ENCODE assay signal across 17 cellular contexts in the genomic region with DNA sequence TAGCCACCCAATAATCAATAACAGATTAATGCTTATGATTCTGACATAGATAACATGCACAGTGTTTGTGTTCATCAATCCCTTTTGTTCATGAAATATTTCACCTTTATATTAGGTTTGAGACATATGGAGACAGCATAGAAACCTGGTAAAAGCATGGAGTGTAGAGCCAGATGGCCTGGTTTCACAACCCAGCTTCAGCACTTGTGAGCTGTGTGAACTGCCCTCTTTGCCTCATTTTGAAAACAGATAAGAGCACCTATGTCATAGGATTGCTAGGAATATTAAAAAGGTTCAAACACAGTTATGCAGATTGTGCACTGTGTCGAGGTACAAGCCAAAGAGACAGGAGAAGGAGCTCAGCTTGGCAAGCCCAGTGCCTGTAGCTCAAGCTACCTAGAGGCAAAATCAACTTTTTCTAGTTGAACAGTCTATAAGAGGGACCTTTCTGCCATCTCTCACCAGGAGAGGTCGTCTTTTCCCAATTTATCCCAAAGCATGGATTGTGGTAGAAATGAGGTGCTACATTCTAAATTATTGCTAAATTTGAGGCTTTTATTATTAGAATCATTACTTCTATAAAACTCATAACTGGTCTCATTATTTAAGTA. TPM values are rescaled to one million over a fixed set of nuclear protein-coding genes. Genes with fewer than 3 reads are reported as not detected.
DNase-seq lines count a peak whose midpoint lies in the region; ATAC-seq and TF ChIP-seq lines count a peak whose summit lies in the region.
"Had no signal": no experiment of that assay in that cellular context is flagged by ENCODE, and none has a peak within 500 bp of the region (broad histone marks: within the 10 kb centered on the region; RNA-seq: fewer than 3 reads in every experiment).

No MANE protein-coding gene starts in this region.

- ATAC-seq in PC-3 (no peak), GM19467 (IDR thresholded peaks at IDR 0.05; ENCODE audit: unreplicated experiment) (no peak), HG03354 (IDR thresholded peaks at IDR 0.05; ENCODE audit: poor library complexity, severe bottlenecking, unreplicated experiment) (no peak)
- ATAC-seq: A549, left ventricle myocardium superior had no signal

- intact Hi-C loops in PC-3 (cut with micrococcal nuclease) = no loop called here

- peaks cover 13% of the 10 kb centered on the region for H3K27me3 ChIP-seq in PC-3 (ENCODE audit: low read length)
- peaks cover 13 to 15% of the 10 kb centered on the region in 2 experiments for H3K27me3 ChIP-seq in mesenchymal stem cell (ENCODE audit: control insufficient read depth in 1 of 2, insufficient read depth in 1 of 2, low read length in 2 of 2)

- BruUV-seq in PC-3 (replicated peaks; lab: Mats Ljungman, UMichigan) = no TSS peak

- 21% methylated on average over 1 of the region's 2 CpGs for WGBS in mesenchymal stem cell

- H2BK5ac ChIP-seq in mesenchymal stem cell (ENCODE audit: low read depth, low read length, poor library complexity, severe bottlenecking) = no peak overlapping the region

- H3K9me3 ChIP-seq in PC-3 (ENCODE audit: low read length) (no peaks in the 10 kb centered on the region), mesenchymal stem cell (ENCODE audit: control insufficient read depth, low read length) (no peaks in the 10 kb centered on the region)
- H3K9me3 ChIP-seq: A549 had no signal

- H3K4me2 ChIP-seq in PC-3 (ENCODE audit: low read length) = no peak overlapping the region
- no peak overlapping the region for H3K4me2 ChIP-seq in mesenchymal stem cell (ENCODE audit: low read length, poor library complexity, severe bottlenecking)
- H3K4me2 ChIP-seq: A549 had no signal

- H3K36me3 ChIP-seq in PC-3 (ENCODE audit: low read depth, low read length) (no peaks in the 10 kb centered on the region), mesenchymal stem cell (ENCODE audit: control insufficient read depth in 1 of 2, insufficient read depth in 2 of 2, low read depth in 1 of 2, low read length in 2 of 2) (peaks cover 0 to 4% of the 10 kb centered on the region in 2 experiments)

- H3K79me2 ChIP-seq in PC-3 (ENCODE audit: low read length) = no peaks in the 10 kb centered on the region

- no peak overlapping the region for H3K4ac ChIP-seq in mesenchymal stem cell (ENCODE audit: low read depth in 1 of 2, low read length in 2 of 2)

- no peak overlapping the region for H4K8ac ChIP-seq in mesenchymal stem cell (ENCODE audit: low read length)

- H3K14ac ChIP-seq in mesenchymal stem cell (ENCODE audit: low read length in 2 of 2) = no peak overlapping the region

- no peak overlapping the region for H2BK120ac ChIP-seq in mesenchymal stem cell (ENCODE audit: low read depth, low read length)

- H2BK15ac ChIP-seq in mesenchymal stem cell (ENCODE audit: low read depth, poor library complexity, severe bottlenecking) = no peak overlapping the region

- H3K9ac ChIP-seq in PC-3 (ENCODE audit: low read length) = no peak overlapping the region
- H3K9ac ChIP-seq in mesenchymal stem cell (ENCODE audit: low read length) = no peak overlapping the region

- POLR2A ChIA-PET in PC-3 (lab: Charles Lee; ENCODE audit: unreplicated experiment) = no interaction called here

- no peak overlapping the region for H4K91ac ChIP-seq in mesenchymal stem cell (ENCODE audit: low read length)

- H3K4me1 ChIP-seq in PC-3 (ENCODE audit: insufficient read depth, low read length) (no peaks in the 10 kb centered on the region), mesenchymal stem cell (ENCODE audit: control insufficient read depth, insufficient read depth, low read depth, low read length) (peaks cover 9% of the 10 kb centered on the region)
- H3K4me1 ChIP-seq: A549 had no signal

- no peaks in the 10 kb centered on the region for H3K9me2 ChIP-seq in PC-3 (replicated peaks; ENCODE audit: low read length)

- no peaks in the 10 kb centered on the region for H3K79me1 ChIP-seq in mesenchymal stem cell (replicated peaks; ENCODE audit: low read length, poor library complexity, severe bottlenecking)

- CTCF ChIA-PET in PC-3 (lab: Charles Lee) = no interaction called here

- H2AFZ ChIP-seq in PC-3 (ENCODE audit: low read length) (no peak overlapping the region), mesenchymal stem cell (ENCODE audit: low read depth, low read length) (no peak overlapping the region)

- no peaks in the 10 kb centered on the region for H4K20me1 ChIP-seq in PC-3 (ENCODE audit: low read length)

- TF ChIP-seq CTCF in HFF-Myc (IDR thresholded peaks at IDR 0.05; ENCODE audit: low read depth, low read length, missing control alignments) (peak; percentile 19), PC-3 (conservative IDR thresholded peaks at IDR 0.05; ENCODE audit: low read depth, low read length) (peak; percentile 45)

- no peak overlapping the region for H2AK5ac ChIP-seq in mesenchymal stem cell (ENCODE audit: low read length, severe bottlenecking)

- no peak overlapping the region for H2BK12ac ChIP-seq in mesenchymal stem cell (ENCODE audit: low read length in 2 of 2)

- no peaks in the 10 kb centered on the region for H3F3A ChIP-seq in PC-3 (ENCODE audit: low read length, unreplicated experiment)

- H3K4me3 ChIP-seq in HFF-Myc (replicated peaks; ENCODE audit: low read depth, low read length) = no peak overlapping the region
- H3K4me3 ChIP-seq in PC-3 (ENCODE audit: low read length) = no peak overlapping the region
- H3K4me3 ChIP-seq in mesenchymal stem cell (ENCODE audit: insufficient read depth in 1 of 2, low read depth in 1 of 2, low read length in 2 of 2) = no peak overlapping the region
- H3K4me3 ChIP-seq: A549 had no signal

- DNase-seq in NCI-H1092 treated with DMSO at 0.1 percent for 48 hours (lab: John Stamatoyannopoulos, UW) (peak; percentile 39), NCI-H1092 (lab: John Stamatoyannopoulos, UW) (no peak), HFF-Myc (ENCODE audit: extremely low read depth, low read depth) (no peak), PC-3 (peak; percentile 13), mesenchymal stem cell (peak; percentile 3), amniotic stem cell (lab: John Stamatoyannopoulos, UW) (no peak)
- DNase-seq: activated effector memory CD4-positive, alpha-beta T cell treated with anti-CD3 and anti-CD28 coated beads, Interleukin-2, amount 50 U/mL, for 16 hours; HCEC 1CT; left ventricle myocardium superior; NCI-H510A; nucleus accumbens; stimulated activated CD4-positive, alpha-beta T cell treated with anti-CD3 and anti-CD28 coated beads, Interleukin-12 subunit alpha, Interleukin-12 subunit beta, amount 100 ng/mL, for 4 hours; trophoblast cell had no signal

- no peak overlapping the region for H3K18ac ChIP-seq in mesenchymal stem cell (ENCODE audit: low read depth in 1 of 2, low read length in 2 of 2)

- H3K23ac ChIP-seq in mesenchymal stem cell (ENCODE audit: low read length in 2 of 2) = no peak overlapping the region

- H3K27ac ChIP-seq in PC-3 (ENCODE audit: low read length) = no peak overlapping the region
- no peak overlapping the region for H3K27ac ChIP-seq in mesenchymal stem cell (ENCODE audit: low read length, poor library complexity, severe bottlenecking)
- H3K27ac ChIP-seq: A549 had no signal

RNA-seq across cellular contexts. Expression of a gene that starts 5.0 kb away (rescaled TPM):
- total RNA-seq in PC-3 (2014; rRNA removed) = not detected in 2 replicates
- 34.5 TPM for polyA plus RNA-seq in mesenchymal stem cell (2013, experiment 1 of 2)
- polyA plus RNA-seq in mesenchymal stem cell (2013, experiment 2 of 2) = 34.4 TPM
- total RNA-seq: bronchial epithelial cell had no signal
- polyA plus RNA-seq: A549 had no signal

Comparison
In these comparisons a context has a peak if more than half of its experiments do, and no peak if none do; other contexts are left out.
1. DNase-seq: peak in NCI-H1092 treated with DMSO at 0.1 percent for 48 hours (single experiment), PC-3 (single experiment) and mesenchymal stem cell (single experiment); none in NCI-H1092 (single experiment), HFF-Myc (single experiment) and amniotic stem cell (single experiment).